In genomic region chr1:45971922-45972321, GRCh38 we compare ENCODE assay signal across 28 cellular contexts.
DNase-seq lines count a peak whose midpoint lies in the region; FAIRE-seq and TF ChIP-seq lines count a peak whose summit lies in the region.
"Had no signal": no experiment of that assay in that cellular context is flagged by ENCODE, and none has a peak within 500 bp of the region (broad histone marks: within the 10 kb centered on the region; RNA-seq: fewer than 3 reads in every experiment).

No MANE protein-coding gene starts in this region.

- H4K5ac ChIP-seq in mesendoderm (ENCODE audit: low read length), result no peak overlapping the region

- CTCF ChIA-PET in HEK293 (lab: Yijun Ruan, JAX), result no interaction called here

- peak; percentile 40 for FAIRE-seq in urothelium cell line (lab: Jason Lieb, UNC)
- FAIRE-seq: A549, GM18507, HepG2 had no signal

- H3K4ac ChIP-seq in mesendoderm (ENCODE audit: low read depth, low read length), result no peak overlapping the region

- H3K79me1 ChIP-seq in mesendoderm (ENCODE audit: low read length), result no peaks in the 10 kb centered on the region

- no peaks in the 10 kb centered on the region for H3K79me2 ChIP-seq in mesendoderm (ENCODE audit: control insufficient read depth, insufficient read depth, low read length)

- no peak for TF ChIP-seq CTCF in HEK293 (tag by site-specific recombination; IDR thresholded peaks at IDR 0.05)
- no peak for TF ChIP-seq CTCF in colonic mucosa (IDR thresholded peaks at IDR 0.05)

- H3K36me3 ChIP-seq in HEK293 (ENCODE audit: control insufficient read depth in 2 of 2, insufficient read depth in 1 of 2, low read length in 2 of 2) (peaks cover 0 to 16% of the 10 kb centered on the region in 2 experiments; a peak in 1 of 3 replicates), colonic mucosa (no peaks in the 10 kb centered on the region), mucosa of rectum (ENCODE audit: control insufficient read depth in 2 of 2, insufficient read depth in 2 of 2, low read length in 2 of 2) (peaks cover 0 to 6% of the 10 kb centered on the region in 2 donors), mesendoderm (ENCODE audit: control insufficient read depth, insufficient read depth, low read length) (no peaks in the 10 kb centered on the region)
- H3K36me3 ChIP-seq: MG63 had no signal

- H3K27ac ChIP-seq in HEK293 (ENCODE audit: extremely low read depth, low read depth, low read length) (no peak overlapping the region), colonic mucosa (peak overlapping the region; percentile 73), mucosa of rectum (ENCODE audit: low read depth in 2 of 2, low read length in 2 of 2) (peak overlapping the region; percentile 82 to 95), mesendoderm (ENCODE audit: low read depth, low read length) (no peak overlapping the region)
- H3K27ac ChIP-seq: A549; BLaER1 treated with 17β-estradiol and CSF1 and Interleukin-3, amounts not matched to agents 10 nM and 100 nM; GM23248; SJSA1 had no signal

- no peak overlapping the region for H2BK15ac ChIP-seq in mesendoderm (replicated peaks; ENCODE audit: low read depth)

- H3K9me3 ChIP-seq in HEK293 (ENCODE audit: control insufficient read depth, insufficient read depth, low read depth, low read length) (no peaks in the 10 kb centered on the region), colonic mucosa (no peaks in the 10 kb centered on the region), mucosa of rectum (ENCODE audit: control insufficient read depth in 2 of 2, low read length in 2 of 2) (no peaks in the 10 kb centered on the region)
- H3K9me3 ChIP-seq: A549, Caco-2, MG63, SJSA1 had no signal

- H3K27me3 ChIP-seq in colonic mucosa (no peaks in the 10 kb centered on the region), mucosa of rectum (ENCODE audit: control insufficient read depth in 2 of 2, insufficient read depth in 2 of 2, low read length in 2 of 2) (no peaks in the 10 kb centered on the region), mesendoderm (ENCODE audit: insufficient read depth, low read length, poor library complexity) (no peaks in the 10 kb centered on the region)
- H3K27me3 ChIP-seq: BLaER1 treated with 17β-estradiol and CSF1 and Interleukin-3, amounts not matched to agents 10 nM and 100 nM; MG63; SJSA1 had no signal

- H3K9ac ChIP-seq in colonic mucosa (ENCODE audit: low read depth in 2 of 2, low read length in 2 of 2), result peak overlapping the region in 1 of 2 donors; percentile 35
- H3K9ac ChIP-seq in mucosa of rectum (ENCODE audit: low read depth in 1 of 2, low read length in 2 of 2), result peak overlapping the region in 1 of 2 donors; percentile 42
- H3K9ac ChIP-seq in mesendoderm (ENCODE audit: low read length), result no peak overlapping the region
- H3K9ac ChIP-seq: BLaER1 treated with 17β-estradiol and CSF1 and Interleukin-3, amounts not matched to agents 10 nM and 100 nM; GM23248 had no signal

- H3K4me3 ChIP-seq in HEK293 (ENCODE audit: low read depth, low read length) (no peak overlapping the region), colonic mucosa (no peak overlapping the region), mucosa of rectum (ENCODE audit: low read length in 2 of 2) (no peak overlapping the region), mesendoderm (ENCODE audit: low read length) (no peak overlapping the region)
- H3K4me3 ChIP-seq: A549; BLaER1 treated with 17β-estradiol and CSF1 and Interleukin-3, amounts not matched to agents 10 nM and 100 nM; GM23248; MG63; SJSA1 had no signal

- no peak overlapping the region for H2BK5ac ChIP-seq in mesendoderm (ENCODE audit: low read length)

- WGBS in mesendoderm (ENCODE audit: extremely low coverage, insufficient coverage, low lambda C conversion rate), result no CpG with 5 or more reads among the region's 3 CpGs

- no peak overlapping the region for H4K8ac ChIP-seq in mesendoderm (ENCODE audit: low read depth, low read length)

- no peak overlapping the region for H3K23ac ChIP-seq in mesendoderm (ENCODE audit: low read length)

- intact Hi-C loops in colonic mucosa (cut with DNase I), result loop anchor here (10.0 kb wide), 1 partner anchor 57 kb away; no protein-coding TSS in a partner anchor

- no peak overlapping the region for H2AK5ac ChIP-seq in mesendoderm (ENCODE audit: low read length)

- no peak overlapping the region for H2BK120ac ChIP-seq in mesendoderm (ENCODE audit: low read depth, low read length)

- H3K4me1 ChIP-seq in HEK293 (ENCODE audit: control insufficient read depth, insufficient read depth, low read length) (no peaks in the 10 kb centered on the region), colonic mucosa (peaks cover 7% of the 10 kb centered on the region), mucosa of rectum (ENCODE audit: control insufficient read depth in 2 of 2, insufficient read depth in 2 of 2, low read length in 2 of 2) (peaks cover 26 to 58% of the 10 kb centered on the region in 2 donors), mesendoderm (ENCODE audit: control insufficient read depth, low read depth, low read length) (peaks cover 3% of the 10 kb centered on the region)
- H3K4me1 ChIP-seq: SJSA1 had no signal

- H3K56ac ChIP-seq in mesendoderm (ENCODE audit: low read length), result no peak overlapping the region

- POLR2A ChIA-PET in HEK293 (lab: Yijun Ruan, JAX), result no interaction called here

- no peak for DNase-seq in colonic mucosa
- DNase-seq in urothelium cell line (ENCODE audit: low spot score), result no peak
- no peak for DNase-seq in mesendoderm
- DNase-seq in NCI-H1417 treated with DMSO at 0.1 percent for 48 hours (lab: John Stamatoyannopoulos, UW), result no peak
- no peak for DNase-seq in COR-L47 (lab: John Stamatoyannopoulos, UW)
- DNase-seq: Caco-2; CD4-positive, alpha-beta memory T cell; DMS79 treated with DMSO at 0.1 percent for 48 hours; GM23248; H9; HFFc6; KBM-7; MG63; NCI-H1694 treated with DMSO at 0.1 percent for 48 hours; NCI-H2081; NCI-H2227 treated with DMSO at 0.1 percent for 48 hours; NCI-H524; NCI-H774; PC-3; Right ventricle myocardium superior; RPMI8226 had no signal

- no peak overlapping the region for H3K4me2 ChIP-seq in mesendoderm (ENCODE audit: low read length)
- H3K4me2 ChIP-seq: A549; BLaER1 treated with 17β-estradiol and CSF1 and Interleukin-3, amounts not matched to agents 10 nM and 100 nM had no signal

- H3K18ac ChIP-seq in mesendoderm (ENCODE audit: low read length), result no peak overlapping the region

TF ChIP-seq in HEK293, 187 proteins besides CTCF, POLR2A, EP300 and RAD21:
- TF ChIP-seq ZBTB49 (tag by site-specific recombination; IDR thresholded peaks at IDR 0.05; ENCODE audit: low read depth), result no peak
- TF ChIP-seq SETDB1 (IDR thresholded peaks at IDR 0.05; ENCODE audit: insufficient read length, low read length), result peak; percentile 7
- TF ChIP-seq ZNF274 (IDR thresholded peaks at IDR 0.05; ENCODE audit: low read length), result no peak
- peak; percentile 87; the same call in 1 of the 2 replicates for TF ChIP-seq ZNF274 (tag by site-specific recombination; IDR thresholded peaks at IDR 0.05; ENCODE audit: borderline replicate concordance)

Comparison
In these comparisons a context has a peak if more than half of its experiments do, and no peak if none do; other contexts are left out.
1. H3K27ac ChIP-seq: peak in colonic mucosa (single experiment) and mucosa of rectum (2 of 2); none in HEK293 (single experiment) and mesendoderm (single experiment).